ENCODE assay signal across 14 cellular contexts in the genomic region with DNA sequence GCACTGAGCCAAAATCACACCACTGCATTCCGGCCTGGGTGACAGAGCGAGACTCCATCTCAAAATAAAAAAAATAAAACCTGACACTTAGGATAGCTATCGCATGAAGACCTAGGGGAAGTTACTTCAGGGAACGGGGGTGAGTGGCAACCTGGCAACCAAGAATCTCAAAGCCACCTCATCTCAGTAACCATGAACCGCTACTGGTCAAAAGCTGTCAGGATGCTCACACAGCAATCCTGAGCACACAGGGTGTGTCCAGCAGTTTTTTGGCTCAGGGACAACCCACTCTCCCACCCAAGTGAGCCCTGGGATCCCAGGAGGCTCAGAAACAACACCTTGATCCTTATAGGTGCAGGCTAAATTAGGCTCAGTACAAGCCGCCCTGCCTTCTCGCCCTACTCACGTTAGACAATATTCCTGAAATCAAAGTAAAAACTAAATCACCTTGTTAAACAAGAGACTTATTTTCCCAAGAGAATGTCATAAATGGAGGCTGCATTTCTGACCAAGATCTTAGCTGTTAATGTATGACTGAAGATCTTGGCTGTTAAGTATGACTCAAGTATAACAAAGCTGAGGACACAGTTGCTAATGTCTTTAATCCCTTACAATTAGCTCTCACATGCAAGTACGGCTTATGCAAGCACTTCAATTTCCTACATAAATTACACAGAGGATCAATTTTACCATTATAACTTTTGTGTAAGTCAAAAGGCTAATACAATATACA. TPM values are rescaled to one million over a fixed set of nuclear protein-coding genes. Genes with fewer than 3 reads are reported as not detected.
DNase-seq lines count a peak whose midpoint lies in the region; ATAC-seq, FAIRE-seq and TF ChIP-seq lines count a peak whose summit lies in the region.
"Had no signal": no experiment of that assay in that cellular context is flagged by ENCODE, and none has a peak within 500 bp of the region (broad histone marks: within the 10 kb centered on the region; RNA-seq: fewer than 3 reads in every experiment).

No MANE protein-coding gene starts in this region.

- H3K36me3 Mint-ChIP-seq in activated naive CD4-positive, alpha-beta T cell treated with anti-CD3 and anti-CD28 coated beads, Interleukin-2, amount 10 ng/mL, durations not matched to agents 7 days and 5 days, result peaks cover 26% of the 10 kb centered on the region
- H3K36me3 Mint-ChIP-seq in T-helper 17 cell (ENCODE audit: low read depth), result no peaks in the 10 kb centered on the region
- peaks cover 18% of the 10 kb centered on the region for H3K36me3 Mint-ChIP-seq in stimulated activated memory B cell treated with anti-CD40 and anti-IgM and Interleukin-4, amounts not matched to agents 10 μg/mL and 1 μg/mL and 100 μg/mL, for 72 hours

- H3K9me3 Mint-ChIP-seq in activated naive CD4-positive, alpha-beta T cell treated with anti-CD3 and anti-CD28 coated beads, Interleukin-2, amount 10 ng/mL, durations not matched to agents 7 days and 5 days, result no peaks in the 10 kb centered on the region
- H3K9me3 Mint-ChIP-seq in stimulated activated memory B cell treated with anti-CD40 and anti-IgM and Interleukin-4, amounts not matched to agents 10 μg/mL and 1 μg/mL and 100 μg/mL, for 72 hours, result no peaks in the 10 kb centered on the region

- H3K4me3 ChIP-seq in iPS-20b (ENCODE audit: low read length), result no peak overlapping the region
- H3K4me3 ChIP-seq: skin epidermis had no signal

- no peak overlapping the region for H3K9ac ChIP-seq in iPS-20b (ENCODE audit: low read depth, low read length)

- 0 out of 2 replicates have a peak, but pooled peaks cover 2% of the 10 kb centered on the region for H3K4me1 ChIP-seq in iPS-20b (ENCODE audit: insufficient read depth, low read length)

- H3K27me3 Mint-ChIP-seq in activated naive CD4-positive, alpha-beta T cell treated with anti-CD3 and anti-CD28 coated beads, Interleukin-2, amount 10 ng/mL, durations not matched to agents 7 days and 5 days, result no peaks in the 10 kb centered on the region
- H3K27me3 Mint-ChIP-seq in T-helper 17 cell, result no peaks in the 10 kb centered on the region
- H3K27me3 Mint-ChIP-seq in stimulated activated memory B cell treated with anti-CD40 and anti-IgM and Interleukin-4, amounts not matched to agents 10 μg/mL and 1 μg/mL and 100 μg/mL, for 72 hours, result no peaks in the 10 kb centered on the region

- H3K27ac Mint-ChIP-seq in activated naive CD4-positive, alpha-beta T cell treated with anti-CD3 and anti-CD28 coated beads, Interleukin-2, amount 10 ng/mL, durations not matched to agents 7 days and 5 days, result peak overlapping the region; percentile 44
- peak overlapping the region; percentile 27 for H3K27ac Mint-ChIP-seq in T-helper 17 cell
- H3K27ac Mint-ChIP-seq in stimulated activated memory B cell treated with anti-CD40 and anti-IgM and Interleukin-4, amounts not matched to agents 10 μg/mL and 1 μg/mL and 100 μg/mL, for 72 hours, result peak overlapping the region; percentile 46

- no peak overlapping the region for H3K4me3 Mint-ChIP-seq in activated naive CD4-positive, alpha-beta T cell treated with anti-CD3 and anti-CD28 coated beads, Interleukin-2, amount 10 ng/mL, durations not matched to agents 7 days and 5 days
- H3K4me3 Mint-ChIP-seq in T-helper 17 cell, result no peak overlapping the region
- H3K4me3 Mint-ChIP-seq in stimulated activated memory B cell treated with anti-CD40 and anti-IgM and Interleukin-4, amounts not matched to agents 10 μg/mL and 1 μg/mL and 100 μg/mL, for 72 hours, result no peak overlapping the region

- TF ChIP-seq POLR2A in H54 (IDR thresholded peaks at IDR 0.05; ENCODE audit: low read depth, low read length), result no peak

- H3K27me3 ChIP-seq in iPS-20b (ENCODE audit: insufficient read depth, low read length), result no peaks in the 10 kb centered on the region

- no peak for FAIRE-seq in H54 (lab: Jason Lieb, UNC)
- FAIRE-seq: HTR-8/SVneo had no signal

- H3K36me3 ChIP-seq in iPS-20b (ENCODE audit: insufficient read depth, low read depth, low read length), result peaks cover 57% of the 10 kb centered on the region

- ATAC-seq in T-helper 17 cell, result no peak
- ATAC-seq in stimulated activated memory B cell treated with anti-CD40 and anti-IgM and Interleukin-4, amounts not matched to agents 10 μg/mL and 1 μg/mL and 100 μg/mL, for 72 hours, result no peak

- no peak for DNase-seq in activated naive CD4-positive, alpha-beta T cell treated with anti-CD3 and anti-CD28 coated beads, Interleukin-2, amount 10 ng/mL, durations not matched to agents 7 days and 5 days
- no peak for DNase-seq in activated naive CD4-positive, alpha-beta T cell treated with anti-CD3 and anti-CD28 coated beads, Interleukin-2, amount 50 U/mL, for 16 hours
- DNase-seq in T-helper 17 cell (no peak), H54 (ENCODE audit: insufficient read length, low spot score) (no peak), SKM-1 (lab: John Stamatoyannopoulos, UW; ENCODE audit: unreplicated experiment) (no peak)
- DNase-seq in stimulated activated CD4-positive, alpha-beta T cell treated with anti-CD3 and anti-CD28 coated beads, Interleukin-12 subunit alpha, Interleukin-12 subunit beta, amount 100 ng/mL, for 4 hours, result no peak
- DNase-seq: AML-193, anterior cingulate cortex, NCI-H2171, Right ventricle myocardium superior had no signal

- CTCF ChIA-PET in activated naive CD4-positive, alpha-beta T cell treated with anti-CD3 and anti-CD28 coated beads, Interleukin-2, amount 10 ng/mL, durations not matched to agents 7 days and 5 days (lab: Charles Lee), result no interaction called here

- H3K4me1 Mint-ChIP-seq in activated naive CD4-positive, alpha-beta T cell treated with anti-CD3 and anti-CD28 coated beads, Interleukin-2, amount 10 ng/mL, durations not matched to agents 7 days and 5 days, result peaks cover 28% of the 10 kb centered on the region
- peaks cover 14% of the 10 kb centered on the region for H3K4me1 Mint-ChIP-seq in T-helper 17 cell
- H3K4me1 Mint-ChIP-seq in stimulated activated memory B cell treated with anti-CD40 and anti-IgM and Interleukin-4, amounts not matched to agents 10 μg/mL and 1 μg/mL and 100 μg/mL, for 72 hours, result peaks cover 45% of the 10 kb centered on the region

- H3K9me3 ChIP-seq in T-helper 17 cell (ENCODE audit: control insufficient read depth, low read length, poor library complexity, severe bottlenecking) (no peaks in the 10 kb centered on the region), iPS-20b (ENCODE audit: insufficient read depth, low read depth, low read length) (no peaks in the 10 kb centered on the region)

- H3K27ac ChIP-seq in iPS-20b (ENCODE audit: low read length), result peak overlapping the region; percentile 8

RNA-seq across cellular contexts. Expression of gene NADK, which starts 48.3 kb away (rescaled TPM):
- total RNA-seq in T-helper 17 cell, result 10 to 100 TPM; 54.8 to 61.5 TPM
